In genomic region chr12:92503977-92504966, GRCh38 we compare ENCODE assay signal across 8 cellular contexts.
DNase-seq lines count a peak whose midpoint lies in the region; ATAC-seq and TF ChIP-seq lines count a peak whose summit lies in the region.

No MANE protein-coding gene starts in this region.

- ATAC-seq in activated CD4-positive, alpha-beta T cell treated with anti-CD3 and anti-CD28 coated beads for 36 hours, result no peak
- no peak for ATAC-seq in GM19324 (IDR thresholded peaks at IDR 0.05; ENCODE audit: low FRiP score, unreplicated experiment)

- H3K4me1 Mint-ChIP-seq in activated CD4-positive, alpha-beta T cell treated with anti-CD3 and anti-CD28 coated beads for 36 hours, result peaks cover 50% of the 10 kb centered on the region
- H3K4me1 Mint-ChIP-seq in activated CD4-positive, alpha-beta memory T cell treated with anti-CD3 and anti-CD28 coated beads for 36 hours (ENCODE audit: low read depth), result peaks cover 51% of the 10 kb centered on the region
- peaks cover 32% of the 10 kb centered on the region for H3K4me1 Mint-ChIP-seq in mesothelial cell of epicardium
- H3K4me1 Mint-ChIP-seq in chondrocyte (ENCODE audit: low read depth), result peaks cover 40% of the 10 kb centered on the region

- peak overlapping the region; percentile 91 to 93 for H3K27ac ChIP-seq in liver (ENCODE audit: low read depth in 1 of 2, low read length in 2 of 2)

- H3K27ac Mint-ChIP-seq in activated CD4-positive, alpha-beta T cell treated with anti-CD3 and anti-CD28 coated beads for 36 hours, result peak overlapping the region; percentile 95
- H3K27ac Mint-ChIP-seq in activated CD4-positive, alpha-beta memory T cell treated with anti-CD3 and anti-CD28 coated beads for 36 hours, result peak overlapping the region; percentile 28
- no peak overlapping the region for H3K27ac Mint-ChIP-seq in mesothelial cell of epicardium
- no peak overlapping the region for H3K27ac Mint-ChIP-seq in chondrocyte (ENCODE audit: unreplicated experiment)

- peaks cover 14 to 45% (median 23%) of the 10 kb centered on the region in 4 donors for H3K4me1 ChIP-seq in liver (ENCODE audit: control insufficient read depth in 4 of 4, insufficient read depth in 4 of 4, low read length in 3 of 4)

- intact Hi-C loops in activated CD4-positive, alpha-beta T cell treated with anti-CD3 and anti-CD28 coated beads for 36 hours (cut with DNase I, micrococcal nuclease), result loop anchor here (1.0 to 10.0 kb wide), 7 partner anchors 35 to 729 kb away; partner anchors contain the start of gene EEA1 (in 1 of the 2)
- intact Hi-C loops in activated CD4-positive, alpha-beta memory T cell treated with anti-CD3 and anti-CD28 coated beads for 36 hours (cut with micrococcal nuclease), result loop anchor here (1.0 to 10.0 kb wide), 9 partner anchors 15 to 725 kb away; partner anchors contain the start of gene EEA1

- no peak overlapping the region for H3K4me3 Mint-ChIP-seq in activated CD4-positive, alpha-beta T cell treated with anti-CD3 and anti-CD28 coated beads for 36 hours
- H3K4me3 Mint-ChIP-seq in activated CD4-positive, alpha-beta memory T cell treated with anti-CD3 and anti-CD28 coated beads for 36 hours, result no peak overlapping the region
- H3K4me3 Mint-ChIP-seq in mesothelial cell of epicardium, result no peak overlapping the region
- H3K4me3 Mint-ChIP-seq in chondrocyte (ENCODE audit: unreplicated experiment), result no peak overlapping the region

- peak overlapping the region; percentile 20 to 29 (median 24) for H3K4me3 ChIP-seq in liver (ENCODE audit: low read depth in 1 of 3, low read length in 3 of 3)

- no peaks in the 10 kb centered on the region for H3K27me3 Mint-ChIP-seq in activated CD4-positive, alpha-beta T cell treated with anti-CD3 and anti-CD28 coated beads for 36 hours
- H3K27me3 Mint-ChIP-seq in activated CD4-positive, alpha-beta memory T cell treated with anti-CD3 and anti-CD28 coated beads for 36 hours, result no peaks in the 10 kb centered on the region
- no peaks in the 10 kb centered on the region for H3K27me3 Mint-ChIP-seq in mesothelial cell of epicardium (ENCODE audit: low read depth)
- H3K27me3 Mint-ChIP-seq in chondrocyte (ENCODE audit: low read depth), result no peaks in the 10 kb centered on the region

- H3K9me3 ChIP-seq in liver (ENCODE audit: control insufficient read depth in 4 of 4, low read length in 3 of 4), result no peaks in the 10 kb centered on the region

- H3K9ac ChIP-seq in liver (ENCODE audit: low read depth in 1 of 2, low read length in 2 of 2), result peak overlapping the region in 1 of 2 donors; percentile 41

- H3K9me3 Mint-ChIP-seq in activated CD4-positive, alpha-beta T cell treated with anti-CD3 and anti-CD28 coated beads for 36 hours (ENCODE audit: low read depth), result no peaks in the 10 kb centered on the region
- H3K9me3 Mint-ChIP-seq in activated CD4-positive, alpha-beta memory T cell treated with anti-CD3 and anti-CD28 coated beads for 36 hours, result peaks cover 1% of the 10 kb centered on the region
- H3K9me3 Mint-ChIP-seq in mesothelial cell of epicardium, result no peaks in the 10 kb centered on the region
- no peaks in the 10 kb centered on the region for H3K9me3 Mint-ChIP-seq in chondrocyte (ENCODE audit: low read depth)

- 33% methylated on average over 12 of the region's 12 CpGs for WGBS in liver

- no peaks in the 10 kb centered on the region for H3K36me3 ChIP-seq in liver (ENCODE audit: control insufficient read depth in 4 of 4, insufficient read depth in 3 of 4, low read depth in 1 of 4, low read length in 3 of 4)

- DNase-seq in activated CD4-positive, alpha-beta T cell treated with anti-CD3 and anti-CD28 coated beads for 36 hours, result no peak
- no peak for DNase-seq in activated CD4-positive, alpha-beta T cell treated with anti-CD3 and anti-CD28 coated beads for 48 hours
- DNase-seq in activated CD4-positive, alpha-beta memory T cell treated with anti-CD3 and anti-CD28 coated beads for 36 hours, result no peak
- DNase-seq in superior temporal gyrus (ENCODE audit: extremely low spot score), result peak; percentile 38
- DNase-seq in mesothelial cell of epicardium (ENCODE audit: low spot score in 2 of 2, unreplicated experiment in 2 of 2), result no peak
- DNase-seq in chondrocyte (ENCODE audit: low spot score), result no peak

- POLR2A ChIA-PET in activated CD4-positive, alpha-beta T cell treated with anti-CD3 and anti-CD28 coated beads for 36 hours (lab: Charles Lee), result interaction anchor here (0.9 to 1.5 kb wide), 3 partner anchors 12 to 47 kb away, joined by 3 to 6 read pairs (median 5); no protein-coding TSS in a partner anchor
- POLR2A ChIA-PET in activated CD4-positive, alpha-beta memory T cell treated with anti-CD3 and anti-CD28 coated beads for 36 hours (lab: Charles Lee), result interaction anchor here (0.8 to 2.4 kb wide), 10 partner anchors 10 to 359 kb away, joined by 3 to 14 read pairs (median 6); partner anchors contain the start of gene BTG1

- no peaks in the 10 kb centered on the region for H3K27me3 ChIP-seq in liver (ENCODE audit: control insufficient read depth in 4 of 4, insufficient read depth in 4 of 4, low read length in 3 of 4)

- no peak for TF ChIP-seq CTCF in liver (IDR thresholded peaks at IDR 0.05; ENCODE audit: low read depth, low read length, missing input control)
- no peak for TF ChIP-seq CTCF in mesothelial cell of epicardium (IDR thresholded peaks at IDR 0.05; ENCODE audit: unreplicated experiment)
- no peak for TF ChIP-seq CTCF in chondrocyte (IDR thresholded peaks at IDR 0.05)

- CTCF ChIA-PET in activated CD4-positive, alpha-beta T cell treated with anti-CD3 and anti-CD28 coated beads for 36 hours (lab: Charles Lee), result interaction anchor here (0.7 to 5.6 kb wide), 14 partner anchors 9 to 105 kb away, joined by 3 to 50 read pairs (median 6); no protein-coding TSS in a partner anchor
- CTCF ChIA-PET in activated CD4-positive, alpha-beta memory T cell treated with anti-CD3 and anti-CD28 coated beads for 36 hours (lab: Charles Lee), result interaction anchor here (0.7 to 7.6 kb wide), 12 partner anchors 8 to 1122 kb away, joined by 3 to 77 read pairs (median 6); no protein-coding TSS in a partner anchor

- no peaks in the 10 kb centered on the region for H3K36me3 Mint-ChIP-seq in activated CD4-positive, alpha-beta T cell treated with anti-CD3 and anti-CD28 coated beads for 36 hours (ENCODE audit: low read depth)
- no peaks in the 10 kb centered on the region for H3K36me3 Mint-ChIP-seq in activated CD4-positive, alpha-beta memory T cell treated with anti-CD3 and anti-CD28 coated beads for 36 hours
- no peaks in the 10 kb centered on the region for H3K36me3 Mint-ChIP-seq in mesothelial cell of epicardium
- no peaks in the 10 kb centered on the region for H3K36me3 Mint-ChIP-seq in chondrocyte (ENCODE audit: low read depth)

- TF ChIP-seq RAD21 in liver (IDR thresholded peaks at IDR 0.05), result peak; percentile 31 to 51

TF ChIP-seq in liver, 16 proteins besides CTCF, POLR2A, EP300 and RAD21 (continues in another document):
- TF ChIP-seq REST (IDR thresholded peaks at IDR 0.05) (no peak), MAX (IDR thresholded peaks at IDR 0.05) (no peak), FOXA1 (IDR thresholded peaks at IDR 0.05) (no peak), FOXA2 (IDR thresholded peaks at IDR 0.05) (no peak), JUND (IDR thresholded peaks at IDR 0.05) (peak; percentile 28 to 55), HNF4A (conservative IDR thresholded peaks at IDR 0.05) (peak; percentile 94 to 96), ATF3 (IDR thresholded peaks at IDR 0.05) (no peak), ZBTB33 (IDR thresholded peaks at IDR 0.05) (no peak), TAF1 (conservative IDR thresholded peaks at IDR 0.05) (no peak)

Comparison
In these comparisons a context has a peak if more than half of its experiments do, and no peak if none do; other contexts are left out.
1. H3K27ac Mint-ChIP-seq: peak in activated CD4-positive, alpha-beta T cell treated with anti-CD3 and anti-CD28 coated beads for 36 hours (single experiment) and activated CD4-positive, alpha-beta memory T cell treated with anti-CD3 and anti-CD28 coated beads for 36 hours (single experiment); none in mesothelial cell of epicardium (single experiment) and chondrocyte (single experiment).